In genomic region chr10:56317603-56318002, GRCh38 we compare ENCODE assay signal across 15 cellular contexts. TPM values are rescaled to one million over a fixed set of nuclear protein-coding genes. Genes with fewer than 3 reads are reported as not detected.
"Had no signal": no experiment of that assay in that cellular context is flagged by ENCODE, and none has a peak within 500 bp of the region (broad histone marks: within the 10 kb centered on the region; RNA-seq: fewer than 3 reads in every experiment).

No MANE protein-coding gene starts in this region.

- H3K36me3 ChIP-seq: ascending aorta, cardiac muscle cell, colonic mucosa, gastroesophageal sphincter, upper lobe of right lung had no signal

- H3K27ac ChIP-seq: ascending aorta, cardiac muscle cell, colonic mucosa, gastroesophageal sphincter, testis, upper lobe of right lung had no signal

- H3K4me3 ChIP-seq: ascending aorta, cardiac muscle cell, colonic mucosa, gastroesophageal sphincter, testis, upper lobe of right lung had no signal

- ATAC-seq: activated CD4-positive, CD25-positive, alpha-beta regulatory T cell treated with anti-CD3 and anti-CD28 coated beads, Interleukin-2, amount 50 U/mL, for 24 hours; activated naive CD8-positive, alpha-beta T cell treated with anti-CD3 and anti-CD28 coated beads, Interleukin-2, amount 50 U/mL, for 24 hours; activated T-cell treated with anti-CD3 and anti-CD28 coated beads, Interleukin-2, amount 50 U/mL, for 72 hours; gastroesophageal sphincter; sciatic nerve; stimulated activated naive CD8-positive, alpha-beta T cell treated with anti-CD3 and anti-CD28 coated beads, Interleukin-15, Interleukin-2, amounts not matched to agents 100 U/mL and 50 U/mL, for 24 hours; upper lobe of right lung had no signal

- DNase-seq: activated CD4-positive, alpha-beta memory T cell treated with anti-CD3 and anti-CD28 coated beads for 36 hours; activated naive CD4-positive, alpha-beta T cell; activated naive CD8-positive, alpha-beta T cell treated with anti-CD3 and anti-CD28 coated beads, Interleukin-2, amount 50 U/mL, for 24 hours; activated T-cell treated with anti-CD3 and anti-CD28 coated beads, Interleukin-2, amount 50 U/mL, for 72 hours; colonic mucosa; occipital lobe; stimulated activated naive CD8-positive, alpha-beta T cell treated with anti-CD3 and anti-CD28 coated beads, Interleukin-15, Interleukin-2, amounts not matched to agents 100 U/mL and 50 U/mL, for 24 hours; T-helper 2 cell; testis; upper lobe of right lung had no signal

- H3K27me3 ChIP-seq: ascending aorta, cardiac muscle cell, colonic mucosa, gastroesophageal sphincter, testis, upper lobe of right lung had no signal

- H3K9me3 ChIP-seq: ascending aorta, colonic mucosa, gastroesophageal sphincter, testis, upper lobe of right lung had no signal

- H3K4me1 ChIP-seq: ascending aorta, colonic mucosa, gastroesophageal sphincter, testis, upper lobe of right lung had no signal

RNA-seq across cellular contexts. Expression of gene ZWINT, which starts 43.5 kb away (rescaled TPM):
- total RNA-seq: ascending aorta had no signal
